In the genomic region with DNA sequence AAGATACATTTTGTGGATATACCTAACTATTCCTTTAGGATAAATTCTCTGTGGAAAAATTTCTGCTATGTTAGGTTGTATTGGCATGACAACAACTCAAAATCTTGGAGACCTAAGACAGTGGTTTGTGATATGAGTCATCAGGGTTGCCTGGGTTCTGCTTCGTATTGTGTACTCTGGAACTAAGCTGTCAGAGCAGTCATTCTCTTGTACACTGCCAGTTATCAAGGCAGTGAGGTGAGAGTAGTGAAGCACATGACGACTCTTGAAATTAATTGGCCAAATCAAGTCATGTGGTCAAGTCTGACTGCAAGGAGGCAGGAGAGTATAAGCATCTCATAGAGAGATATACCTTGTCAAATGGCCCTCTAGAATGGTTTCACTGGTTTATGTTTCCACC, we compare ENCODE assay signal across 12 cellular contexts.
DNase-seq lines count a peak whose midpoint lies in the region; ATAC-seq and TF ChIP-seq lines count a peak whose summit lies in the region.
"Had no signal": no experiment of that assay in that cellular context is flagged by ENCODE, and none has a peak within 500 bp of the region (broad histone marks: within the 10 kb centered on the region; RNA-seq: fewer than 3 reads in every experiment).

No MANE protein-coding gene starts in this region.

- no peak overlapping the region for H3K4me3 ChIP-seq in astrocyte of the spinal cord (ENCODE audit: low read depth, low read length)
- no peak overlapping the region for H3K4me3 ChIP-seq in prostate gland
- H3K4me3 ChIP-seq: K562, SJSA1 had no signal

- no peaks in the 10 kb centered on the region for H3K27me3 ChIP-seq in prostate gland (replicated peaks; ENCODE audit: insufficient read depth)
- H3K27me3 ChIP-seq: SJSA1 had no signal

- no peaks in the 10 kb centered on the region for H3K4me1 Mint-ChIP-seq in activated naive CD8-positive, alpha-beta T cell treated with anti-CD3 and anti-CD28 coated beads, Interleukin-2, amount 50 U/mL, for 24 hours
- peaks cover 3% of the 10 kb centered on the region for H3K4me1 Mint-ChIP-seq in activated naive CD8-positive, alpha-beta T cell treated with anti-CD3 and anti-CD28 coated beads for 36 hours
- H3K4me1 Mint-ChIP-seq: B cell had no signal

- no peaks in the 10 kb centered on the region for H3K9me3 Mint-ChIP-seq in activated naive CD8-positive, alpha-beta T cell treated with anti-CD3 and anti-CD28 coated beads, Interleukin-2, amount 50 U/mL, for 24 hours
- no peaks in the 10 kb centered on the region for H3K9me3 Mint-ChIP-seq in activated naive CD8-positive, alpha-beta T cell treated with anti-CD3 and anti-CD28 coated beads for 36 hours

- H3K27ac ChIP-seq in prostate gland: no peak overlapping the region
- H3K27ac ChIP-seq: SJSA1 had no signal

- TF ChIP-seq CTCF in astrocyte of the spinal cord (IDR thresholded peaks at IDR 0.05; ENCODE audit: low read depth, low read length): no peak
- no peak for TF ChIP-seq CTCF in prostate gland (IDR thresholded peaks at IDR 0.05)

- WGBS in prostate gland: 52% methylated on average over 2 of the region's 2 CpGs

- in situ Hi-C loops in astrocyte of the spinal cord (cut with HindIII; ENCODE audit: low sequenced_read_pairs): no loop called here

- ATAC-seq in activated naive CD8-positive, alpha-beta T cell treated with anti-CD3 and anti-CD28 coated beads, Interleukin-2, amount 50 U/mL, for 24 hours: peak; percentile 66
- ATAC-seq in HG03442 (IDR thresholded peaks at IDR 0.05; ENCODE audit: unreplicated experiment): peak; percentile 77
- ATAC-seq: K562 had no signal

- H3K9me3 ChIP-seq in prostate gland: no peaks in the 10 kb centered on the region
- H3K9me3 ChIP-seq: SJSA1 had no signal

- H3K4me1 ChIP-seq in prostate gland (replicated peaks): no peaks in the 10 kb centered on the region
- H3K4me1 ChIP-seq: SJSA1 had no signal

- no peak for TF ChIP-seq POLR2A in prostate gland (IDR thresholded peaks at IDR 0.05)

- no peaks in the 10 kb centered on the region for H3K36me3 ChIP-seq in prostate gland
- H3K36me3 ChIP-seq: SJSA1 had no signal

- intact Hi-C loops in cardiac septum (cut with DNase I) (no loop called here), prostate gland (cut with DNase I) (no loop called here)

- H3K4me3 Mint-ChIP-seq in activated naive CD8-positive, alpha-beta T cell treated with anti-CD3 and anti-CD28 coated beads, Interleukin-2, amount 50 U/mL, for 24 hours: no peak overlapping the region
- no peak overlapping the region for H3K4me3 Mint-ChIP-seq in activated naive CD8-positive, alpha-beta T cell treated with anti-CD3 and anti-CD28 coated beads for 36 hours
- H3K4me3 Mint-ChIP-seq: B cell had no signal

- H3K27me3 Mint-ChIP-seq in activated naive CD8-positive, alpha-beta T cell treated with anti-CD3 and anti-CD28 coated beads, Interleukin-2, amount 50 U/mL, for 24 hours: no peaks in the 10 kb centered on the region
- peaks cover 14% of the 10 kb centered on the region for H3K27me3 Mint-ChIP-seq in activated naive CD8-positive, alpha-beta T cell treated with anti-CD3 and anti-CD28 coated beads for 36 hours
- H3K27me3 Mint-ChIP-seq: B cell had no signal

- no peaks in the 10 kb centered on the region for H3K36me3 Mint-ChIP-seq in activated naive CD8-positive, alpha-beta T cell treated with anti-CD3 and anti-CD28 coated beads, Interleukin-2, amount 50 U/mL, for 24 hours (ENCODE audit: low read depth)
- no peaks in the 10 kb centered on the region for H3K36me3 Mint-ChIP-seq in activated naive CD8-positive, alpha-beta T cell treated with anti-CD3 and anti-CD28 coated beads for 36 hours

- no peak for DNase-seq in activated naive CD8-positive, alpha-beta T cell treated with anti-CD3 and anti-CD28 coated beads, Interleukin-2, amount 50 U/mL, for 24 hours
- DNase-seq in activated naive CD8-positive, alpha-beta T cell treated with anti-CD3 and anti-CD28 coated beads for 36 hours: no peak
- DNase-seq in astrocyte of the spinal cord (ENCODE audit: low read depth, low spot score): peak; percentile 68
- DNase-seq in stromal cell of bone marrow (ENCODE audit: low read depth): peak; percentile 17
- no peak for DNase-seq in GM19240 (ENCODE audit: insufficient read length, low spot score)
- DNase-seq in cardiac septum (ENCODE audit: low spot score): no peak
- DNase-seq in prostate gland (ENCODE audit: low spot score): no peak
- DNase-seq: stimulated activated CD8-positive, alpha-beta memory T cell treated with anti-CD3 and anti-CD28 coated beads, Interleukin-4, amount 100 ng/mL, for 48 hours had no signal

- no peak overlapping the region for H3K27ac Mint-ChIP-seq in activated naive CD8-positive, alpha-beta T cell treated with anti-CD3 and anti-CD28 coated beads, Interleukin-2, amount 50 U/mL, for 24 hours
- H3K27ac Mint-ChIP-seq in activated naive CD8-positive, alpha-beta T cell treated with anti-CD3 and anti-CD28 coated beads for 36 hours: no peak overlapping the region
- H3K27ac Mint-ChIP-seq: B cell had no signal

Comparison
In these comparisons a context has a peak if more than half of its experiments do, and no peak if none do; other contexts are left out.
1. DNase-seq: peak in astrocyte of the spinal cord (single experiment) and stromal cell of bone marrow (single experiment); none in activated naive CD8-positive, alpha-beta T cell treated with anti-CD3 and anti-CD28 coated beads, Interleukin-2, amount 50 U/mL, for 24 hours (single experiment), activated naive CD8-positive, alpha-beta T cell treated with anti-CD3 and anti-CD28 coated beads for 36 hours (single experiment), GM19240 (single experiment), cardiac septum (single experiment) and prostate gland (single experiment).